In genomic region chr9:2174321-2174720, GRCh38 we compare ENCODE assay signal across 24 cellular contexts.
"Had no signal": no experiment of that assay in that cellular context is flagged by ENCODE, and none has a peak within 500 bp of the region (broad histone marks: within the 10 kb centered on the region; RNA-seq: fewer than 3 reads in every experiment).

No MANE protein-coding gene starts in this region.

- H3K9me3 ChIP-seq: esophagus squamous epithelium, gastroesophageal sphincter, left ventricle myocardium inferior, ovary, right lobe of liver, tibial artery, upper lobe of left lung, uterus had no signal

- H3K27ac ChIP-seq: esophagus squamous epithelium, left ventricle myocardium inferior, ovary, right lobe of liver, tibial artery, upper lobe of left lung, uterus had no signal

- H3K4me3 ChIP-seq: dorsolateral prefrontal cortex, esophagus squamous epithelium, gastroesophageal sphincter, left ventricle myocardium inferior, lung, ovary, right lobe of liver, tibial artery, upper lobe of left lung, uterus had no signal

- H3K27ac Mint-ChIP-seq: progenitor cell of endocrine pancreas; stimulated activated memory B cell treated with anti-CD40 and anti-IgM and Interleukin-4, amounts not matched to agents 10 μg/mL and 1 μg/mL and 100 μg/mL, for 72 hours; stimulated activated naive CD8-positive, alpha-beta T cell treated with anti-CD3 and anti-CD28 coated beads, Interleukin-15, Interleukin-2, amounts not matched to agents 100 ng/mL and 50 ng/mL, for 24 hours had no signal

- H3K27me3 ChIP-seq: dorsolateral prefrontal cortex, esophagus squamous epithelium, gastroesophageal sphincter, ovary, right lobe of liver, tibial artery, upper lobe of left lung, uterus had no signal

- ATAC-seq: gastroesophageal sphincter; left cardiac atrium; naive thymus-derived CD8-positive, alpha-beta T cell; right lobe of liver; stimulated activated memory B cell treated with anti-CD40 and anti-IgM and Interleukin-4, amounts not matched to agents 10 μg/mL and 1 μg/mL and 100 μg/mL, for 72 hours had no signal

- H3K36me3 ChIP-seq: ovary, uterus had no signal

- H3K4me1 Mint-ChIP-seq: stimulated activated memory B cell treated with anti-CD40 and anti-IgM and Interleukin-4, amounts not matched to agents 10 μg/mL and 1 μg/mL and 100 μg/mL, for 72 hours had no signal

- H3K4me3 Mint-ChIP-seq: immature natural killer cell; naive thymus-derived CD8-positive, alpha-beta T cell; neural crest cell; stimulated activated memory B cell treated with anti-CD40 and anti-IgM and Interleukin-4, amounts not matched to agents 10 μg/mL and 1 μg/mL and 100 μg/mL, for 72 hours; stimulated activated naive CD8-positive, alpha-beta T cell treated with anti-CD3 and anti-CD28 coated beads, Interleukin-15, Interleukin-2, amounts not matched to agents 100 ng/mL and 50 ng/mL, for 24 hours had no signal

- DNase-seq: cortex of kidney; dorsolateral prefrontal cortex; effector CD8-positive, alpha-beta T cell; esophagus squamous epithelium; foreskin fibroblast; glutamatergic neuron; immature natural killer cell; left cardiac atrium; left ventricle myocardium inferior; mesenchymal stem cell; naive thymus-derived CD8-positive, alpha-beta T cell; ovary; right lobe of liver; stimulated activated CD4-positive, alpha-beta T cell treated with anti-CD3 and anti-CD28 coated beads, Interleukin-4, amount 100 ng/mL, for 1 hour; stimulated activated CD8-positive, alpha-beta memory T cell treated with anti-CD3 and anti-CD28 coated beads, Interleukin-4, amount 100 ng/mL, for 48 hours; tibial artery; upper lobe of left lung; uterus had no signal

- H3K4me1 ChIP-seq: right lobe of liver, tibial artery, uterus had no signal

- H3K27me3 Mint-ChIP-seq: naive thymus-derived CD8-positive, alpha-beta T cell; progenitor cell of endocrine pancreas; stimulated activated memory B cell treated with anti-CD40 and anti-IgM and Interleukin-4, amounts not matched to agents 10 μg/mL and 1 μg/mL and 100 μg/mL, for 72 hours; stimulated activated naive CD8-positive, alpha-beta T cell treated with anti-CD3 and anti-CD28 coated beads, Interleukin-15, Interleukin-2, amounts not matched to agents 100 ng/mL and 50 ng/mL, for 24 hours had no signal
